9 cellular contexts compared by ENCODE assay signal in genomic region chr1:1629430-1630190, GRCh38. TPM values are rescaled to one million over a fixed set of nuclear protein-coding genes. Genes with fewer than 3 reads are reported as not detected.
DNase-seq lines count a peak whose midpoint lies in the region; ATAC-seq and TF ChIP-seq lines count a peak whose summit lies in the region.
"Had no signal": no experiment of that assay in that cellular context is flagged by ENCODE, and none has a peak within 500 bp of the region (broad histone marks: within the 10 kb centered on the region; RNA-seq: fewer than 3 reads in every experiment).

No MANE protein-coding gene starts in this region.

- no peaks in the 10 kb centered on the region for H3K27me3 Mint-ChIP-seq in natural killer cell (ENCODE audit: low read depth in 2 of 2)

- H3K4me3 ChIP-seq in urinary bladder (ENCODE audit: low read depth, low read length): peak overlapping the region; percentile 14

- H3K9me3 Mint-ChIP-seq in natural killer cell: no peaks in the 10 kb centered on the region

- no peak for TF ChIP-seq CTCF in natural killer cell (IDR thresholded peaks at IDR 0.05)

- peak overlapping the region; percentile 95 for H3K4me3 Mint-ChIP-seq in natural killer cell

- intact Hi-C loops in natural killer cell (cut with micrococcal nuclease): no loop called here

- H3K4me1 Mint-ChIP-seq in natural killer cell: peaks cover 5 to 28% of the 10 kb centered on the region in 2 donors

- peak overlapping the region; percentile 93 to 96 for H3K27ac Mint-ChIP-seq in natural killer cell

- no peaks in the 10 kb centered on the region for H3K36me3 ChIP-seq in urinary bladder (ENCODE audit: insufficient read depth)

- ATAC-seq in natural killer cell: peak; percentile 68 to 85 (median 70)

- WGBS in urinary bladder: 65% methylated on average over 47 of the region's 48 CpGs

- DNase-seq in NCI-H1694 treated with DMSO at 0.1 percent for 48 hours (lab: John Stamatoyannopoulos, UW): peak; percentile 53
- no peak for DNase-seq in NCI-H1694 (lab: John Stamatoyannopoulos, UW)
- DNase-seq in activated gamma-delta T cell treated with Interleukin-2 at 50 U/mL for 16 hours: peak; percentile 87
- DNase-seq in natural killer cell: peak; percentile 85
- no peak for DNase-seq in DMS 273 treated with DMSO at 0.1 percent for 48 hours (lab: John Stamatoyannopoulos, UW)
- DNase-seq in dermis blood vessel endothelial cell: no peak
- DNase-seq in NCI-H226: no peak

- no peak overlapping the region for H3K27ac ChIP-seq in urinary bladder (ENCODE audit: low read depth)
- H3K27ac ChIP-seq: 22Rv1 had no signal

- H3K36me3 Mint-ChIP-seq in natural killer cell: no peaks in the 10 kb centered on the region

- no peaks in the 10 kb centered on the region for H3K4me1 ChIP-seq in urinary bladder (ENCODE audit: insufficient read depth)

RNA-seq across cellular contexts. Expression of gene MMP23B, which starts 2.4 kb away (rescaled TPM):
- 100 to 1,000 TPM in 2 of 3 donors, 10 to 100 TPM in 1; 82.9 to 130 (median 126) TPM for total RNA-seq in natural killer cell
- total RNA-seq in urinary bladder: 45.6 TPM
- 35.7 TPM for polyA plus RNA-seq in urinary bladder
- 0.42 TPM in 1 of 2 replicates, not detected in the other for total RNA-seq in dermis blood vessel endothelial cell

RNA-seq across cellular contexts. Expression of gene MIB2, which starts 14.3 kb away (rescaled TPM):
- total RNA-seq in natural killer cell (10 to 100 TPM; 44.9 to 54.1 (median 46.0) TPM), urinary bladder (20.9 TPM), dermis blood vessel endothelial cell (49.2 and 71.0 TPM in 2 replicates)
- polyA plus RNA-seq in urinary bladder: 74.5 TPM

RNA-seq across cellular contexts. Expression of gene CDK11B, which starts 29.2 kb away (rescaled TPM):
- total RNA-seq in natural killer cell: 10 to 100 TPM; 49.6 to 65.9 (median 50.2) TPM
- total RNA-seq in urinary bladder: 6.5 TPM
- polyA plus RNA-seq in urinary bladder: 44.5 TPM
- 12.3 and 13.2 TPM in 2 replicates for total RNA-seq in dermis blood vessel endothelial cell

RNA-seq across cellular contexts. Expression of gene FNDC10, which starts 29.7 kb away (rescaled TPM):
- total RNA-seq in natural killer cell (1 to 10 TPM; 2.8 to 3.2 (median 3.0) TPM), urinary bladder (0.58 TPM), dermis blood vessel endothelial cell (0.68 and 1.4 TPM in 2 replicates)
- polyA plus RNA-seq in urinary bladder: 2.2 TPM

RNA-seq across cellular contexts. Expression of gene SSU72, which starts 54.9 kb away (rescaled TPM):
- 100 to 1,000 TPM in 1 of 3 donors, 10 to 100 TPM in 2; 87.5 to 107 (median 93.9) TPM for total RNA-seq in natural killer cell
- total RNA-seq in urinary bladder: 38.5 TPM
- polyA plus RNA-seq in urinary bladder: 83.5 TPM
- 87.1 and 128 TPM in 2 replicates for total RNA-seq in dermis blood vessel endothelial cell

Comparison
In these comparisons a context has a peak if more than half of its experiments do, and no peak if none do; other contexts are left out.
1. DNase-seq: peak in NCI-H1694 treated with DMSO at 0.1 percent for 48 hours (single experiment), activated gamma-delta T cell treated with Interleukin-2 at 50 U/mL for 16 hours (single experiment) and natural killer cell (single experiment); none in NCI-H1694 (single experiment), DMS 273 treated with DMSO at 0.1 percent for 48 hours (single experiment), dermis blood vessel endothelial cell (single experiment) and NCI-H226 (single experiment).
2. RNA of gene MMP23B, which starts 2.4 kb away (total RNA-seq): 82.9 to 130 TPM in natural killer cell and 45.6 TPM in urinary bladder (single experiment); 0.42 TPM in dermis blood vessel endothelial cell; every median in the first group is over 10 times any median in the second.